ENCODE assay signal across 1 cellular context in genomic region chr3:109137766-109138165, GRCh38.
TF ChIP-seq lines count a peak whose summit lies in the region.

No MANE protein-coding gene starts in this region.

TF ChIP-seq in GM23338, 12 proteins besides CTCF, POLR2A, EP300 and RAD21 (continued from another document):
- TF ChIP-seq ZNF462 (CRISPR knock-in tag; IDR thresholded peaks at IDR 0.05) (no peak), NANOG (IDR thresholded peaks at IDR 0.05; ENCODE audit: borderline replicate concordance) (no peak), CREB1 (CRISPR knock-in tag; IDR thresholded peaks at IDR 0.05; ENCODE audit: low read depth) (no peak), JUNB (IDR thresholded peaks at IDR 0.05; ENCODE audit: unreplicated experiment) (no peak)
